14 cellular contexts compared by ENCODE assay signal in genomic region chr17:57651451-57651850, GRCh38.
A peak's percentile ranks its signal among the peaks of the same experiment; 100 is the strongest.
DNase-seq lines count a peak whose midpoint lies in the region; ATAC-seq, FAIRE-seq and TF ChIP-seq lines count a peak whose summit lies in the region.
"Had no signal": no experiment of that assay in that cellular context is flagged by ENCODE, and none has a peak within 500 bp of the region (broad histone marks: within the 10 kb centered on the region; RNA-seq: fewer than 3 reads in every experiment).

No MANE protein-coding gene starts in this region.

- in situ Hi-C loops in HepG2 (cut with HindIII; ENCODE audit: extremely low pct_ligation_motif_present, low pct_unique_long_range_greater_than_20kb), result no loop called here

- no peak for TF ChIP-seq CTCF in HepG2 (CRISPR knock-in tag; IDR thresholded peaks at IDR 0.05)
- TF ChIP-seq CTCF in right lobe of liver (IDR thresholded peaks at IDR 0.05), result no peak
- TF ChIP-seq CTCF in neural crest cell (conservative IDR thresholded peaks at IDR 0.05), result no peak
- TF ChIP-seq CTCF in MM.1S (IDR thresholded peaks at IDR 0.05; ENCODE audit: low read length), result no peak
- TF ChIP-seq CTCF in SK-N-SH (IDR thresholded peaks at IDR 0.05), result no peak

- CTCF ChIA-PET in HepG2 (lab: Yijun Ruan, JAX; ENCODE audit: low intra/inter-chr PET ratio, low total read pairs), result no interaction called here
- CTCF ChIA-PET in SK-N-SH (lab: Yijun Ruan, JAX), result interaction anchor here (0.7 to 4.5 kb wide), 4 partner anchors 9 to 27 kb away, joined by 3 to 13 read pairs (median 4); no protein-coding TSS in a partner anchor

- TF ChIP-seq EP300 in HepG2 (IDR thresholded peaks at IDR 0.05; ENCODE audit: low read depth in 2 of 2, low read length in 2 of 2) (no peak), HepG2 (CRISPR knock-in tag; IDR thresholded peaks at IDR 0.05; ENCODE audit: borderline replicate concordance) (no peak), SK-N-SH (IDR thresholded peaks at IDR 0.05; ENCODE audit: borderline replicate concordance in 1 of 2, low read depth in 1 of 2, low read length in 1 of 2) (no peak)

- H3K9me2 ChIP-seq in MM.1S (replicated peaks; ENCODE audit: insufficient read depth, low read length) (no peaks in the 10 kb centered on the region), SK-N-SH (no peaks in the 10 kb centered on the region)

- no peak overlapping the region for H3K4me3 Mint-ChIP-seq in neural crest cell
- H3K4me3 Mint-ChIP-seq: CD14-positive monocyte; CD8-positive, alpha-beta T cell had no signal

- BruUV-seq in HepG2 (replicated peaks; lab: Mats Ljungman, UMichigan), result no TSS peak

- H3K4me2 ChIP-seq in HepG2 (ENCODE audit: low read depth, low read length), result no peak overlapping the region
- no peak overlapping the region for H3K4me2 ChIP-seq in MM.1S (ENCODE audit: low read depth, low read length)
- H3K4me2 ChIP-seq in SK-N-SH, result no peak overlapping the region

- H3K27ac Mint-ChIP-seq in neural crest cell (ENCODE audit: unreplicated experiment), result peak overlapping the region; percentile 95
- H3K27ac Mint-ChIP-seq: CD8-positive, alpha-beta T cell had no signal

- TF ChIP-seq RAD21 in HepG2 (CRISPR knock-in tag; IDR thresholded peaks at IDR 0.05) (no peak), SK-N-SH (IDR thresholded peaks at IDR 0.05; ENCODE audit: low read length) (no peak)

- H2AFZ ChIP-seq in HepG2 (ENCODE audit: low read length) (no peak overlapping the region), MM.1S (ENCODE audit: low read length) (no peak overlapping the region), SK-N-SH (ENCODE audit: low read depth) (no peak overlapping the region)

- 96% methylated on average over 7 of the region's 7 CpGs for WGBS in HepG2 (ENCODE audit: low lambda C conversion rate)
- WGBS in right lobe of liver (ENCODE audit: insufficient coverage, low coverage, low lambda C conversion rate, missing lambda C conversion rate), result 93% methylated on average over 3 of the region's 7 CpGs
- 98% methylated on average over 7 of the region's 7 CpGs for WGBS in SK-N-SH (ENCODE audit: low lambda C conversion rate)

- no peak for TF ChIP-seq POLR2A in HepG2 (IDR thresholded peaks at IDR 0.05; ENCODE audit: insufficient read depth in 1 of 2, low read depth in 2 of 2, low read length in 2 of 2)
- TF ChIP-seq POLR2A in right lobe of liver (IDR thresholded peaks at IDR 0.05), result no peak

- peaks cover 21% of the 10 kb centered on the region for H3K4me1 Mint-ChIP-seq in neural crest cell
- H3K4me1 Mint-ChIP-seq: CD14-positive monocyte had no signal

- H4K20me1 ChIP-seq in HepG2 (ENCODE audit: insufficient read depth, low read length) (no peaks in the 10 kb centered on the region), MM.1S (ENCODE audit: insufficient read depth, low read length) (no peaks in the 10 kb centered on the region), SK-N-SH (ENCODE audit: insufficient read depth) (no peaks in the 10 kb centered on the region)

- H3K9me3 Mint-ChIP-seq in neural crest cell, result no peaks in the 10 kb centered on the region
- H3K9me3 Mint-ChIP-seq: CD14-positive monocyte; CD8-positive, alpha-beta T cell had no signal

- POLR2A ChIA-PET in HepG2 (lab: Yijun Ruan, JAX), result no interaction called here
- POLR2A ChIA-PET in SK-N-SH (lab: Yijun Ruan, JAX), result interaction anchor here (0.7 to 1.6 kb wide), 2 partner anchors 11 to 132 kb away, joined by 3 to 7 read pairs; no protein-coding TSS in a partner anchor

- intact Hi-C loops in HepG2 (cut with micrococcal nuclease; ENCODE audit: unreplicated experiment), result no loop called here
- intact Hi-C loops in right lobe of liver (cut with DNase I), result no loop called here

- H3K36me3 ChIP-seq in HepG2 (replicated peaks in 1 of 2; ENCODE audit: control insufficient read depth in 1 of 2, insufficient read depth in 2 of 2, low read length in 2 of 2) (peaks cover 26 to 58% of the 10 kb centered on the region in 2 experiments), right lobe of liver (no peaks in the 10 kb centered on the region), MM.1S (replicated peaks; ENCODE audit: insufficient read depth, low read length) (no peaks in the 10 kb centered on the region), SK-N-SH (replicated peaks in 1 of 2; ENCODE audit: control insufficient read depth in 1 of 2, insufficient read depth in 2 of 2, low read length in 1 of 2) (peaks cover 0 to 7% of the 10 kb centered on the region in 2 experiments)

- H3F3A ChIP-seq in MM.1S (ENCODE audit: insufficient read depth, low read length) (peaks cover 8% of the 10 kb centered on the region; the same call in 1 of the 2 replicates), SK-N-SH (replicated peaks; ENCODE audit: insufficient read depth) (no peaks in the 10 kb centered on the region)

- peaks cover 11% of the 10 kb centered on the region for H3K36me3 Mint-ChIP-seq in neural crest cell (ENCODE audit: low read depth)

- H3K4me1 ChIP-seq in HepG2 (ENCODE audit: insufficient read depth, low read length) (no peaks in the 10 kb centered on the region), right lobe of liver (no peaks in the 10 kb centered on the region), MM.1S (ENCODE audit: low read length) (peaks cover 18% of the 10 kb centered on the region), SK-N-SH (ENCODE audit: control insufficient read depth in 1 of 2, insufficient read depth in 2 of 2, low read depth in 1 of 2, low read length in 1 of 2) (peaks cover 0 to 15% of the 10 kb centered on the region in 2 experiments; a peak in 1 of 4 replicates)
- H3K4me1 ChIP-seq: Caco-2 had no signal

- H3K79me2 ChIP-seq in HepG2 (ENCODE audit: insufficient read depth, low read length) (no peaks in the 10 kb centered on the region), MM.1S (ENCODE audit: low read length) (no peaks in the 10 kb centered on the region), SK-N-SH (ENCODE audit: insufficient read depth) (no peaks in the 10 kb centered on the region)

- H3K9me3 ChIP-seq in HepG2 (ENCODE audit: low read length) (no peaks in the 10 kb centered on the region), right lobe of liver (no peaks in the 10 kb centered on the region), MM.1S (replicated peaks; ENCODE audit: insufficient read depth, low read length) (no peaks in the 10 kb centered on the region), SK-N-SH (no peaks in the 10 kb centered on the region)
- H3K9me3 ChIP-seq: Caco-2 had no signal

- ATAC-seq in HepG2, result no peak
- ATAC-seq in right lobe of liver, result no peak
- ATAC-seq: CD8-positive, alpha-beta T cell; HCT116; K562 had no signal

- no peaks in the 10 kb centered on the region for H3K27me3 Mint-ChIP-seq in neural crest cell (ENCODE audit: low read depth)

- H3K4me3 ChIP-seq in HepG2 (replicated peaks in 1 of 3; ENCODE audit: insufficient read depth in 1 of 3, low read depth in 2 of 3, low read length in 3 of 3) (no peak overlapping the region), right lobe of liver (no peak overlapping the region), MM.1S (ENCODE audit: low read length) (no peak overlapping the region), SK-N-SH (ENCODE audit: low read depth in 2 of 2, low read length in 1 of 2) (no peak overlapping the region)
- H3K4me3 ChIP-seq: K562 had no signal

- H3K27ac ChIP-seq in HepG2 (ENCODE audit: extremely low read length, insufficient read depth, low read length) (no peak overlapping the region), right lobe of liver (no peak overlapping the region), cingulate gyrus (ENCODE audit: low read depth, low read length) (peak overlapping the region; percentile 29), MM.1S (ENCODE audit: low read length) (no peak overlapping the region), SK-N-SH (ENCODE audit: low read depth in 2 of 2, low read length in 1 of 2) (no peak overlapping the region; a peak in 1 of 4 replicates)
- H3K27ac ChIP-seq: 22Rv1 had no signal

- H3K27me3 ChIP-seq in HepG2 (ENCODE audit: control insufficient read depth in 1 of 2, insufficient read depth in 2 of 2, low read length in 2 of 2) (no peaks in the 10 kb centered on the region), right lobe of liver (no peaks in the 10 kb centered on the region), MM.1S (replicated peaks; ENCODE audit: insufficient read depth, low read length) (no peaks in the 10 kb centered on the region), SK-N-SH (ENCODE audit: insufficient read depth) (no peaks in the 10 kb centered on the region)

- DNase-seq in HepG2 (ENCODE audit: low spot score), result no peak
- DNase-seq in right lobe of liver, result no peak
- no peak for DNase-seq in neural crest cell (ENCODE audit: low read depth, low spot score)
- no peak for DNase-seq in MM.1S
- no peak for DNase-seq in NOMO-1 (lab: John Stamatoyannopoulos, UW; ENCODE audit: unreplicated experiment in 2 of 2)
- DNase-seq in SK-N-SH, result no peak
- no peak for DNase-seq in COLO829 (ENCODE audit: low spot score)
- DNase-seq: Caco-2; CD8-positive, alpha-beta T cell had no signal

- no peak for FAIRE-seq in HepG2 (lab: Jason Lieb, UNC)
- FAIRE-seq: K562 had no signal

- no peak overlapping the region for H3K9ac ChIP-seq in HepG2 (ENCODE audit: insufficient read depth, low read depth, low read length)
- H3K9ac ChIP-seq in MM.1S (ENCODE audit: low read length), result no peak overlapping the region
- no peak overlapping the region for H3K9ac ChIP-seq in SK-N-SH

TF ChIP-seq in HepG2, 621 proteins besides CTCF, POLR2A, EP300 and RAD21 (continues in another document):
- TF ChIP-seq RBM22 (optimal IDR thresholded peaks at IDR 0.05; ENCODE audit: low read length), result peak; percentile 33

TF ChIP-seq in SK-N-SH, 30 proteins besides CTCF, POLR2A, EP300 and RAD21 (continues in another document):
- TF ChIP-seq ELF1 (IDR thresholded peaks at IDR 0.05) (no peak), YY1 (IDR thresholded peaks at IDR 0.05; ENCODE audit: low read depth) (no peak), NFIC (IDR thresholded peaks at IDR 0.05; ENCODE audit: borderline replicate concordance) (no peak), FOSL2 (IDR thresholded peaks at IDR 0.05; ENCODE audit: borderline replicate concordance, low read depth) (no peak), TAF1 (IDR thresholded peaks at IDR 0.05; ENCODE audit: borderline replicate concordance, low read depth, low read length) (no peak), USF2 (IDR thresholded peaks at IDR 0.05; ENCODE audit: borderline replicate concordance, low read depth, low read length) (no peak)
